ENCODE assay signal across 8 cellular contexts in genomic region chr19:57406516-57407123, GRCh38. TPM values are rescaled to one million over a fixed set of nuclear protein-coding genes. Genes with fewer than 3 reads are reported as not detected.
DNase-seq lines count a peak whose midpoint lies in the region; ATAC-seq, FAIRE-seq and TF ChIP-seq lines count a peak whose summit lies in the region.

No MANE protein-coding gene starts in this region.

- H2AK5ac ChIP-seq in mesenchymal stem cell (ENCODE audit: low read length, severe bottlenecking) = no peak overlapping the region

- H3K36me3 Mint-ChIP-seq in activated CD8-positive, alpha-beta T cell treated with anti-CD3 and anti-CD28 coated beads, Interleukin-2, amount 10 ng/mL, durations not matched to agents 7 days and 5 days (ENCODE audit: low read depth) = peaks cover 15% of the 10 kb centered on the region
- H3K36me3 Mint-ChIP-seq in stimulated activated effector memory CD8-positive, alpha-beta T cell treated with anti-CD3 and anti-CD28 coated beads, Interleukin-12 subunit alpha, Interleukin-12 subunit beta, amount 100 ng/mL, for 72 hours = no peaks in the 10 kb centered on the region

- H2BK120ac ChIP-seq in mesenchymal stem cell (ENCODE audit: low read depth, low read length) = no peak overlapping the region

- no peak overlapping the region for H3K4me3 ChIP-seq in AG04449 (ENCODE audit: low read depth, low read length)
- no peak overlapping the region for H3K4me3 ChIP-seq in mesenchymal stem cell (ENCODE audit: insufficient read depth in 1 of 2, low read depth in 1 of 2, low read length in 2 of 2)

- H3K14ac ChIP-seq in mesenchymal stem cell (ENCODE audit: low read length in 2 of 2) = no peak overlapping the region

- H2BK15ac ChIP-seq in mesenchymal stem cell (ENCODE audit: low read depth, poor library complexity, severe bottlenecking) = no peak overlapping the region

- H3K4me2 ChIP-seq in mesenchymal stem cell (ENCODE audit: low read length, poor library complexity, severe bottlenecking) = no peak overlapping the region

- DNase-seq in AG04449 (ENCODE audit: low read depth, low spot score) (no peak), H54 (ENCODE audit: insufficient read length, low spot score) (peak; percentile 76), NCI-H748 (lab: John Stamatoyannopoulos, UW; ENCODE audit: unreplicated experiment) (peak; percentile 84), ecto neural progenitor cell (ENCODE audit: low spot score) (peak; percentile 80), mesenchymal stem cell (peak; percentile 60)
- DNase-seq in activated CD8-positive, alpha-beta T cell treated with anti-CD3 and anti-CD28 coated beads, Interleukin-2, amount 10 ng/mL, durations not matched to agents 7 days and 5 days = peak; percentile 77
- DNase-seq in stimulated activated effector memory CD8-positive, alpha-beta T cell treated with anti-CD3 and anti-CD28 coated beads, Interleukin-12 subunit alpha, Interleukin-12 subunit beta, amount 100 ng/mL, for 72 hours (ENCODE audit: low spot score in 2 of 2) = peak; percentile 38 to 77

- H3K27ac ChIP-seq in mesenchymal stem cell (ENCODE audit: low read length, poor library complexity, severe bottlenecking) = no peak overlapping the region

- H3K4me1 Mint-ChIP-seq in activated CD8-positive, alpha-beta T cell treated with anti-CD3 and anti-CD28 coated beads, Interleukin-2, amount 10 ng/mL, durations not matched to agents 7 days and 5 days (ENCODE audit: low read depth) = peaks cover 13% of the 10 kb centered on the region
- H3K4me1 Mint-ChIP-seq in stimulated activated effector memory CD8-positive, alpha-beta T cell treated with anti-CD3 and anti-CD28 coated beads, Interleukin-12 subunit alpha, Interleukin-12 subunit beta, amount 100 ng/mL, for 72 hours = peaks cover 12% of the 10 kb centered on the region

- peaks cover 13% of the 10 kb centered on the region for H3K79me1 ChIP-seq in mesenchymal stem cell (replicated peaks; ENCODE audit: low read length, poor library complexity, severe bottlenecking)

- POLR2A ChIA-PET in AG04449 (lab: Yijun Ruan, JAX) = no interaction called here
- POLR2A ChIA-PET in activated CD8-positive, alpha-beta T cell treated with anti-CD3 and anti-CD28 coated beads, Interleukin-2, amount 10 ng/mL, durations not matched to agents 7 days and 5 days (lab: Charles Lee) = no interaction called here

- TF ChIP-seq POLR2A in H54 (IDR thresholded peaks at IDR 0.05; ENCODE audit: low read depth, low read length) = no peak

- H4K8ac ChIP-seq in mesenchymal stem cell (ENCODE audit: low read length) = peak overlapping the region; percentile 25

- H4K91ac ChIP-seq in mesenchymal stem cell (ENCODE audit: low read length) = no peak overlapping the region

- peaks cover 7% of the 10 kb centered on the region for H3K9me3 ChIP-seq in mesenchymal stem cell (ENCODE audit: control insufficient read depth, low read length)

- no peak overlapping the region for H3K4me3 Mint-ChIP-seq in activated CD8-positive, alpha-beta T cell treated with anti-CD3 and anti-CD28 coated beads, Interleukin-2, amount 10 ng/mL, durations not matched to agents 7 days and 5 days
- H3K4me3 Mint-ChIP-seq in stimulated activated effector memory CD8-positive, alpha-beta T cell treated with anti-CD3 and anti-CD28 coated beads, Interleukin-12 subunit alpha, Interleukin-12 subunit beta, amount 100 ng/mL, for 72 hours = no peak overlapping the region

- H3K36me3 ChIP-seq in mesenchymal stem cell (ENCODE audit: control insufficient read depth in 1 of 2, insufficient read depth in 2 of 2, low read depth in 1 of 2, low read length in 2 of 2) = peaks cover 0 to 6% of the 10 kb centered on the region in 2 experiments

- no peak overlapping the region for H3K18ac ChIP-seq in mesenchymal stem cell (ENCODE audit: low read depth in 1 of 2, low read length in 2 of 2)

- H3K9ac ChIP-seq in mesenchymal stem cell (ENCODE audit: low read length) = no peak overlapping the region

- no peaks in the 10 kb centered on the region for H3K27me3 Mint-ChIP-seq in activated CD8-positive, alpha-beta T cell treated with anti-CD3 and anti-CD28 coated beads, Interleukin-2, amount 10 ng/mL, durations not matched to agents 7 days and 5 days (ENCODE audit: low read depth)

- peak overlapping the region in 1 of 2 experiments; percentile 11 for H2BK12ac ChIP-seq in mesenchymal stem cell (ENCODE audit: low read length in 2 of 2)

- no peak for ATAC-seq in activated CD8-positive, alpha-beta T cell treated with anti-CD3 and anti-CD28 coated beads, Interleukin-2, amount 10 ng/mL, durations not matched to agents 7 days and 5 days
- ATAC-seq in stimulated activated effector memory CD8-positive, alpha-beta T cell treated with anti-CD3 and anti-CD28 coated beads, Interleukin-12 subunit alpha, Interleukin-12 subunit beta, amount 100 ng/mL, for 72 hours = peak; percentile 55
- no peak for ATAC-seq in HG03196 (IDR thresholded peaks at IDR 0.05; ENCODE audit: unreplicated experiment)

- H3K4ac ChIP-seq in mesenchymal stem cell (ENCODE audit: low read depth in 1 of 2, low read length in 2 of 2) = no peak overlapping the region

- peak overlapping the region; percentile 83 for H2AFZ ChIP-seq in mesenchymal stem cell (ENCODE audit: low read depth, low read length)

- 14% methylated on average over 7 of the region's 8 CpGs for WGBS in mesenchymal stem cell

- TF ChIP-seq CTCF in AG04449 (IDR thresholded peaks at IDR 0.05; ENCODE audit: insufficient read depth, low read length, missing control alignments) = peak; percentile 83

- CTCF ChIA-PET in AG04449 (lab: Yijun Ruan, JAX) = interaction anchor here (0.7 to 2.5 kb wide), 20 partner anchors 8 to 772 kb away, joined by 3 to 15 read pairs (median 4); partner anchors contain the start of genes ZNF329 and ZNF587B
- CTCF ChIA-PET in activated CD8-positive, alpha-beta T cell treated with anti-CD3 and anti-CD28 coated beads, Interleukin-2, amount 10 ng/mL, durations not matched to agents 7 days and 5 days (lab: Charles Lee) = interaction anchor here (0.9 to 1.4 kb wide), 4 partner anchors 16 to 749 kb away, joined by 3 to 4 read pairs (median 3); no protein-coding TSS in a partner anchor

- peaks cover 3% of the 10 kb centered on the region for H3K9me3 Mint-ChIP-seq in activated CD8-positive, alpha-beta T cell treated with anti-CD3 and anti-CD28 coated beads, Interleukin-2, amount 10 ng/mL, durations not matched to agents 7 days and 5 days (ENCODE audit: insufficient read depth)
- peaks cover 2% of the 10 kb centered on the region for H3K9me3 Mint-ChIP-seq in stimulated activated effector memory CD8-positive, alpha-beta T cell treated with anti-CD3 and anti-CD28 coated beads, Interleukin-12 subunit alpha, Interleukin-12 subunit beta, amount 100 ng/mL, for 72 hours

- no peak overlapping the region for H3K27ac Mint-ChIP-seq in activated CD8-positive, alpha-beta T cell treated with anti-CD3 and anti-CD28 coated beads, Interleukin-2, amount 10 ng/mL, durations not matched to agents 7 days and 5 days
- no peak overlapping the region for H3K27ac Mint-ChIP-seq in stimulated activated effector memory CD8-positive, alpha-beta T cell treated with anti-CD3 and anti-CD28 coated beads, Interleukin-12 subunit alpha, Interleukin-12 subunit beta, amount 100 ng/mL, for 72 hours

- H3K27me3 ChIP-seq in mesenchymal stem cell (ENCODE audit: control insufficient read depth in 1 of 2, insufficient read depth in 1 of 2, low read length in 2 of 2) = no peaks in the 10 kb centered on the region

- H3K23ac ChIP-seq in mesenchymal stem cell (ENCODE audit: low read length in 2 of 2) = no peak overlapping the region

- peaks cover 3% of the 10 kb centered on the region for H3K4me1 ChIP-seq in mesenchymal stem cell (ENCODE audit: control insufficient read depth, insufficient read depth, low read depth, low read length)

- H2BK5ac ChIP-seq in mesenchymal stem cell (ENCODE audit: low read depth, low read length, poor library complexity, severe bottlenecking) = no peak overlapping the region

- no peak for FAIRE-seq in H54 (lab: Jason Lieb, UNC)

RNA-seq across cellular contexts. Expression of gene ZNF17, which starts 4.3 kb away (rescaled TPM):
- total RNA-seq in activated CD8-positive, alpha-beta T cell treated with anti-CD3 and anti-CD28 coated beads, Interleukin-2, amount 10 ng/mL, durations not matched to agents 7 days and 5 days = 10 to 100 TPM; 11.6 to 12.2 TPM
- polyA plus RNA-seq in mesenchymal stem cell (2013, experiment 1 of 2) = 2.7 TPM
- 2.8 TPM for polyA plus RNA-seq in mesenchymal stem cell (2013, experiment 2 of 2)

RNA-seq across cellular contexts. Expression of gene ZNF548, which starts 17.0 kb away (rescaled TPM):
- 10 to 100 TPM; 27.4 to 28.0 TPM for total RNA-seq in activated CD8-positive, alpha-beta T cell treated with anti-CD3 and anti-CD28 coated beads, Interleukin-2, amount 10 ng/mL, durations not matched to agents 7 days and 5 days
- polyA plus RNA-seq in mesenchymal stem cell (2013, experiment 1 of 2) = 5.3 TPM
- polyA plus RNA-seq in mesenchymal stem cell (2013, experiment 2 of 2) = 5.6 TPM

RNA-seq across cellular contexts. Expression of gene ZNF749, which starts 28.5 kb away (rescaled TPM):
- total RNA-seq in activated CD8-positive, alpha-beta T cell treated with anti-CD3 and anti-CD28 coated beads, Interleukin-2, amount 10 ng/mL, durations not matched to agents 7 days and 5 days = 10 to 100 TPM; 13.7 to 19.6 TPM
- 6.9 TPM for polyA plus RNA-seq in mesenchymal stem cell (2013, experiment 1 of 2)
- 8.4 TPM for polyA plus RNA-seq in mesenchymal stem cell (2013, experiment 2 of 2)

RNA-seq across cellular contexts. Expression of gene TRAPPC2B, which starts 43.3 kb away (rescaled TPM):
- total RNA-seq in activated CD8-positive, alpha-beta T cell treated with anti-CD3 and anti-CD28 coated beads, Interleukin-2, amount 10 ng/mL, durations not matched to agents 7 days and 5 days = 1 to 10 TPM; 8.5 to 8.6 TPM
- 23.5 TPM for polyA plus RNA-seq in mesenchymal stem cell (2013, experiment 1 of 2)
- polyA plus RNA-seq in mesenchymal stem cell (2013, experiment 2 of 2) = 22.8 TPM

RNA-seq across cellular contexts. Expression of gene ZNF547, which starts 43.3 kb away (rescaled TPM):
- 1 to 10 TPM; 4.2 to 4.4 TPM for total RNA-seq in activated CD8-positive, alpha-beta T cell treated with anti-CD3 and anti-CD28 coated beads, Interleukin-2, amount 10 ng/mL, durations not matched to agents 7 days and 5 days
- 1.2 TPM for polyA plus RNA-seq in mesenchymal stem cell (2013, experiment 1 of 2)
- polyA plus RNA-seq in mesenchymal stem cell (2013, experiment 2 of 2) = 1.0 TPM
